ENCODE assay signal across 20 cellular contexts in the genomic region with DNA sequence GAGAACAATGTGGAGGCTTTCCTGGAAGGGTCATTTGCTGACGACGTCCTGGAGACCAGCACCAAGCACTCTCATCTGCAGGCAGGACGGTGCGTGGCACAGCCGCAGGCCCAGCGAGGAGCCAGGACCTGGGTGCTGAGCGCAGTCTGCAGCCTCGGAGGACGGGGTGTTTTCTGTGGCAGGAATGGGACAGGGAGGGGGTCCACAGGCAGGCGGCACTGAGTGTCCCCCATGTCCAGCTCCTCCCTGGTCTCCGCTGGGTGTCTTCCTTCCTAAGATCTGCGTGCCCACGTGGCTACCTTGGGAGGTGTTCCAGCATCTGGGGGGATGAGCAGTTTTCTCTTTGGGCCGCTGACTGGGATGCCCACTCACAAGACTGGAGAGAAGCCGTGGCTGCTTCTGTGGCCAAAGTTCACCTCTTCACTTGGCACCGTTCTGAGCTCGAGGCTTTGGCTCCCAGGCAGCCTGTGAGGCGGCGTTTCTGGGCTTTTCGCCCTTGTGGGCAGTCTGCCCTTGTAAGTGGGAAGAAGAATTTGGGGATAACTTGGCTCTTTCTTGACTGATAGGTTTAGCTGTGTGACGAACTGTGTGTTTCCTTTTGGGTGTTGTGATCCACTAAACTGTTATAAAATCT.
DNase-seq lines count a peak whose midpoint lies in the region; ATAC-seq and TF ChIP-seq lines count a peak whose summit lies in the region.
"Had no signal": no experiment of that assay in that cellular context is flagged by ENCODE, and none has a peak within 500 bp of the region (broad histone marks: within the 10 kb centered on the region; RNA-seq: fewer than 3 reads in every experiment).

No MANE protein-coding gene starts in this region.

- H3K36me3 ChIP-seq in ascending aorta = no peaks in the 10 kb centered on the region
- H3K36me3 ChIP-seq: SJCRH30 had no signal

- DNase-seq in G401 (ENCODE audit: low spot score) = peak; percentile 64
- DNase-seq in central memory CD8-positive, alpha-beta T cell (ENCODE audit: low spot score in 2 of 2) = no peak
- DNase-seq in left lobe of liver (ENCODE audit: low spot score) = no peak
- peak in 8 of 10 donors; percentile 36 to 91 (median 61) for DNase-seq in posterior cingulate gyrus
- DNase-seq in ascending aorta (ENCODE audit: low spot score in 2 of 2) = no peak
- no peak for DNase-seq in dedifferentiated amniotic fluid mesenchymal stem cell (ENCODE audit: extremely low spot score)
- DNase-seq: CD4-positive, CD25-positive, alpha-beta regulatory T cell; DMS79 treated with DMSO at 0.1 percent for 48 hours; KG1; NCI-H1092 treated with DMSO at 0.1 percent for 48 hours; NCI-H146; NCI-H2029; NCI-H226; NCI-H524; NCI-H774; NK-92 treated with Interleukin-12 subunit alpha and Interleukin-12 subunit beta, amount 100 ng/mL, for 24 hours; SJCRH30 had no signal

- in situ Hi-C loops in G401 (cut with HindIII; ENCODE audit: low sequenced_read_pairs) = no loop called here

- TF ChIP-seq CTCF in ascending aorta (IDR thresholded peaks at IDR 0.05) = no peak

- no peak for ATAC-seq in central memory CD8-positive, alpha-beta T cell (replicated peaks; ENCODE audit: extremely low read depth, poor library complexity, severe bottlenecking)
- ATAC-seq in left lobe of liver = peak; percentile 43
- ATAC-seq in GM18909 (IDR thresholded peaks at IDR 0.05; ENCODE audit: poor library complexity, unreplicated experiment) = no peak
- ATAC-seq: HCT116 had no signal

- H3K27ac Mint-ChIP-seq in central memory CD8-positive, alpha-beta T cell (ENCODE audit: low read depth) = peak overlapping the region; percentile 42

- H3K9me3 Mint-ChIP-seq in central memory CD8-positive, alpha-beta T cell = no peaks in the 10 kb centered on the region

- no peak overlapping the region for H3K4me3 Mint-ChIP-seq in central memory CD8-positive, alpha-beta T cell
- H3K4me3 Mint-ChIP-seq: CD4-positive, CD25-positive, alpha-beta regulatory T cell had no signal

- peaks cover 4% of the 10 kb centered on the region for H3K36me3 Mint-ChIP-seq in central memory CD8-positive, alpha-beta T cell (ENCODE audit: insufficient read depth)
- H3K36me3 Mint-ChIP-seq: CD4-positive, CD25-positive, alpha-beta regulatory T cell had no signal

- no peak overlapping the region for H3K27ac ChIP-seq in ascending aorta
- H3K27ac ChIP-seq: A549, SJCRH30 had no signal

- H3K4me3 ChIP-seq in ascending aorta = no peak overlapping the region
- H3K4me3 ChIP-seq: A549, SJCRH30 had no signal

- peaks cover 0 to 5% of the 10 kb centered on the region in 2 donors for H3K9me3 ChIP-seq in ascending aorta
- H3K9me3 ChIP-seq: SJCRH30 had no signal

- H3K27me3 Mint-ChIP-seq in central memory CD8-positive, alpha-beta T cell = peaks cover 8% of the 10 kb centered on the region

- H3K4me1 Mint-ChIP-seq in central memory CD8-positive, alpha-beta T cell = peaks cover 3% of the 10 kb centered on the region

- intact Hi-C loops in posterior cingulate gyrus (cut with DNase I) (no loop called here), ascending aorta (cut with DNase I) (no loop called here)

- no peaks in the 10 kb centered on the region for H3K4me1 ChIP-seq in ascending aorta
- H3K4me1 ChIP-seq: A549 had no signal

- H3K27me3 ChIP-seq in ascending aorta = no peaks in the 10 kb centered on the region
- H3K27me3 ChIP-seq: SJCRH30 had no signal

Comparison
In these comparisons a context has a peak if more than half of its experiments do, and no peak if none do; other contexts are left out.
1. DNase-seq: peak in G401 (single experiment) and posterior cingulate gyrus (8 of 10); none in central memory CD8-positive, alpha-beta T cell (0 of 2), left lobe of liver (single experiment), ascending aorta (0 of 2) and dedifferentiated amniotic fluid mesenchymal stem cell (single experiment).